In the genomic region with DNA sequence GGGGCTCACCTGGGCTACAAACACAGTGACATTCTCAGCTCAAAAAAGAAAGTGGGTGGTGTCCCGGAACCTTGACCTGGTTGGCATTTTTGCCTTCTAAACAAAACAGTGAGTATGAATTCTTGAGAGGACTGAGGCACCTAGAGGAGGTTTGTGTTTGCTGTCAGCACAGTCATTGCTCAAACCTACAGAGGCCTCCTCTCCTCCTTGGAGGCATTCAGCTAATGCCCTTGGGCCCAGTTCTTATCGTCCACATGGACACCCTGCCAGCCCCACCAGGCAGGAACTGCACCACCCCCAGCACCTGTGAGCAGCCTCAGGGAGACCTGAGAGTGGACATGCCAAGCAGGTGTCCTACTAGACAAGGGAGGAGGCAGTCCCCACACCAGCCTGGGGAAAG, we compare ENCODE assay signal across 25 cellular contexts.
DNase-seq lines count a peak whose midpoint lies in the region; ATAC-seq and TF ChIP-seq lines count a peak whose summit lies in the region.
"Had no signal": no experiment of that assay in that cellular context is flagged by ENCODE, and none has a peak within 500 bp of the region (broad histone marks: within the 10 kb centered on the region; RNA-seq: fewer than 3 reads in every experiment).

No MANE protein-coding gene starts in this region.

- H2BK20ac ChIP-seq in IMR-90 (ENCODE audit: low read depth, low read length): peak overlapping the region; percentile 12

- H3K4ac ChIP-seq in IMR-90 (ENCODE audit: low read depth, low read length): no peak overlapping the region; the same call in 1 of the 2 replicates

- no peaks in the 10 kb centered on the region for H3K4me1 Mint-ChIP-seq in stimulated activated memory B cell treated with anti-CD40 and anti-IgM and Interleukin-4, amounts not matched to agents 10 μg/mL and 1 μg/mL and 100 μg/mL, for 72 hours

- no peaks in the 10 kb centered on the region for H3K9me3 Mint-ChIP-seq in stimulated activated memory B cell treated with anti-CD40 and anti-IgM and Interleukin-4, amounts not matched to agents 10 μg/mL and 1 μg/mL and 100 μg/mL, for 72 hours
- H3K9me3 Mint-ChIP-seq: CD4-positive, alpha-beta T cell had no signal

- POLR2A ChIA-PET in IMR-90 (lab: Charles Lee; ENCODE audit: unreplicated experiment) (no interaction called here), PC-3 (lab: Charles Lee; ENCODE audit: unreplicated experiment) (no interaction called here)

- no CpG with 5 or more reads among the region's 2 CpGs for WGBS in IMR-90 (ENCODE audit: extremely low coverage in 2 of 2, insufficient read length in 1 of 2), 2 experiments
- WGBS in lung, 2 donors: 70 to 91% methylated on average over 2 of the region's 2 CpGs

- H3K4me1 ChIP-seq in IMR-90 (ENCODE audit: control insufficient read depth, insufficient read depth, low read length) (peaks cover 13% of the 10 kb centered on the region), PC-3 (ENCODE audit: insufficient read depth, low read length) (peaks cover 15% of the 10 kb centered on the region), lung (ENCODE audit: control insufficient read depth in 2 of 2, insufficient read depth in 2 of 2, low read length in 2 of 2) (peaks cover 0 to 2% of the 10 kb centered on the region in 2 donors)
- H3K4me1 ChIP-seq: A549, SJCRH30 had no signal

- BruUV-seq in IMR-90 (replicated peaks; lab: Mats Ljungman, UMichigan) (no TSS peak), PC-3 (replicated peaks; lab: Mats Ljungman, UMichigan) (no TSS peak)

- H3K14ac ChIP-seq in IMR-90 (replicated peaks; ENCODE audit: low read depth, low read length): no peak overlapping the region

- H3K36me3 Mint-ChIP-seq in stimulated activated memory B cell treated with anti-CD40 and anti-IgM and Interleukin-4, amounts not matched to agents 10 μg/mL and 1 μg/mL and 100 μg/mL, for 72 hours: no peaks in the 10 kb centered on the region

- DNase-seq in IMR-90: no peak
- peak; percentile 44 for DNase-seq in PC-3
- no peak for DNase-seq in lung (ENCODE audit: low spot score)
- no peak for DNase-seq in activated CD8-positive, alpha-beta memory T cell treated with anti-CD3 and anti-CD28 coated beads, Interleukin-2, amount 50 U/mL, for 48 hours
- DNase-seq in NCI-H2029 (lab: John Stamatoyannopoulos, UW): no peak
- no peak for DNase-seq in NCI-H1105 (lab: John Stamatoyannopoulos, UW)
- no peak for DNase-seq in SW480 (ENCODE audit: low spot score)
- DNase-seq: AML-193; CD4-positive, alpha-beta T cell; GOT3; HCEC 1CT; KG1; NCI-H1092; NCI-H1436; NCI-H187; NCI-H2107; NCI-H524; NCI-H774; SJCRH30 had no signal

- no peak for TF ChIP-seq POLR2A in IMR-90 (IDR thresholded peaks at IDR 0.05; ENCODE audit: low read depth, low read length)

- dilution Hi-C loops in IMR-90 (cut with HindIII; ENCODE audit: low sequenced_read_pairs, unreplicated experiment): no loop called here

- H3K36me3 ChIP-seq in IMR-90 (ENCODE audit: control insufficient read depth, insufficient read depth, low read length) (no peaks in the 10 kb centered on the region), PC-3 (ENCODE audit: low read depth, low read length) (no peaks in the 10 kb centered on the region), lung (ENCODE audit: control insufficient read depth in 2 of 2, insufficient read depth in 2 of 2, low read length in 2 of 2) (no peaks in the 10 kb centered on the region)
- H3K36me3 ChIP-seq: BLaER1 treated with 17β-estradiol and CSF1 and Interleukin-3, amounts not matched to agents 10 nM and 100 nM; SJCRH30 had no signal

- H3K18ac ChIP-seq in IMR-90 (ENCODE audit: low read depth, low read length): no peak overlapping the region; the same call in 1 of the 2 replicates

- H3K27me3 Mint-ChIP-seq in stimulated activated memory B cell treated with anti-CD40 and anti-IgM and Interleukin-4, amounts not matched to agents 10 μg/mL and 1 μg/mL and 100 μg/mL, for 72 hours: peaks cover 24% of the 10 kb centered on the region

- peak overlapping the region; percentile 50; the same call in 1 of the 3 replicates for H2BK15ac ChIP-seq in IMR-90 (ENCODE audit: low read depth, low read length)

- no peak for TF ChIP-seq CTCF in IMR-90 (conservative IDR thresholded peaks at IDR 0.05; ENCODE audit: low read depth, low read length)
- TF ChIP-seq CTCF in PC-3 (conservative IDR thresholded peaks at IDR 0.05; ENCODE audit: low read depth, low read length): no peak
- TF ChIP-seq CTCF in lung (IDR thresholded peaks at IDR 0.05; ENCODE audit: control extremely low read depth, extremely low read depth): no peak

- H2BK5ac ChIP-seq in IMR-90 (ENCODE audit: low read depth, low read length, poor library complexity, severe bottlenecking): no peak overlapping the region

- H3K4me2 ChIP-seq in IMR-90 (ENCODE audit: low read depth, low read length) (no peak overlapping the region), PC-3 (ENCODE audit: low read length) (peak overlapping the region; percentile 28; the same call in 1 of the 2 replicates)
- H3K4me2 ChIP-seq: A549; BLaER1 treated with 17β-estradiol and CSF1 and Interleukin-3, amounts not matched to agents 10 nM and 100 nM had no signal

- no peak for TF ChIP-seq RAD21 in IMR-90 (IDR thresholded peaks at IDR 0.05; ENCODE audit: low read length)

- peak overlapping the region; percentile 86 for H2AK5ac ChIP-seq in IMR-90 (ENCODE audit: low read depth, low read length)

- H4K5ac ChIP-seq in IMR-90 (ENCODE audit: low read depth, low read length): no peak overlapping the region

- no peak overlapping the region; the same call in 1 of the 2 replicates for H2BK120ac ChIP-seq in IMR-90 (ENCODE audit: low read depth, low read length)

- H3K27ac ChIP-seq in IMR-90 (ENCODE audit: insufficient read depth, low read length): no peak overlapping the region
- peak overlapping the region; percentile 23; the same call in 1 of the 2 replicates for H3K27ac ChIP-seq in PC-3 (ENCODE audit: low read length)
- H3K27ac ChIP-seq in lung (ENCODE audit: low read depth in 1 of 2, low read length in 1 of 2): no peak overlapping the region
- H3K27ac ChIP-seq: A549; BLaER1 treated with 17β-estradiol and CSF1 and Interleukin-3, amounts not matched to agents 10 nM and 100 nM; SJCRH30 had no signal

- in situ Hi-C loops in IMR-90 (cut with MboI; ENCODE audit: low sequenced_read_pairs): no loop called here

- H3K23ac ChIP-seq in IMR-90 (ENCODE audit: low read depth, low read length): no peak overlapping the region

- H3F3A ChIP-seq in PC-3 (ENCODE audit: low read length, unreplicated experiment): no peaks in the 10 kb centered on the region

- intact Hi-C loops in IMR-90 (cut with micrococcal nuclease) (no loop called here), PC-3 (cut with micrococcal nuclease) (no loop called here)

- H3K27me3 ChIP-seq in IMR-90 (ENCODE audit: control insufficient read depth, insufficient read depth, low read length) (no peaks in the 10 kb centered on the region), PC-3 (ENCODE audit: low read length) (no peaks in the 10 kb centered on the region), lung (ENCODE audit: control insufficient read depth, insufficient read depth) (no peaks in the 10 kb centered on the region)
- H3K27me3 ChIP-seq: BLaER1 treated with 17β-estradiol and CSF1 and Interleukin-3, amounts not matched to agents 10 nM and 100 nM; SJCRH30 had no signal

- ATAC-seq in IMR-90 (ENCODE audit: low read depth) (no peak), PC-3 (no peak), lung (ENCODE audit: insufficient read depth, low FRiP score) (no peak)
- no peak for ATAC-seq in stimulated activated memory B cell treated with anti-CD40 and anti-IgM and Interleukin-4, amounts not matched to agents 10 μg/mL and 1 μg/mL and 100 μg/mL, for 72 hours
- ATAC-seq: A549, GM12878, Panc1, SK-N-SH treated with all-trans-retinoic acid at 6 μM for 48 hours had no signal

- H3K4me3 Mint-ChIP-seq in stimulated activated memory B cell treated with anti-CD40 and anti-IgM and Interleukin-4, amounts not matched to agents 10 μg/mL and 1 μg/mL and 100 μg/mL, for 72 hours: no peak overlapping the region
- H3K4me3 Mint-ChIP-seq: CD4-positive, alpha-beta T cell had no signal

- H3K4me3 ChIP-seq in IMR-90 (ENCODE audit: insufficient read depth, low read depth, low read length): no peak overlapping the region
- H3K4me3 ChIP-seq in PC-3 (ENCODE audit: low read length): no peak overlapping the region
- H3K4me3 ChIP-seq in lung: peak overlapping the region; percentile 10
- H3K4me3 ChIP-seq: A549; BLaER1 treated with 17β-estradiol and CSF1 and Interleukin-3, amounts not matched to agents 10 nM and 100 nM; GM12878; SJCRH30 had no signal

- no peaks in the 10 kb centered on the region for H3K9me2 ChIP-seq in PC-3 (replicated peaks; ENCODE audit: low read length)

- H2AFZ ChIP-seq in IMR-90 (replicated peaks; ENCODE audit: low read length, poor library complexity) (no peak overlapping the region), PC-3 (ENCODE audit: low read length) (no peak overlapping the region)

- H3K79me2 ChIP-seq in PC-3 (ENCODE audit: low read length): no peaks in the 10 kb centered on the region

- H4K91ac ChIP-seq in IMR-90 (ENCODE audit: insufficient read depth, low read depth, low read length): no peak overlapping the region

- no peaks in the 10 kb centered on the region for H3K79me1 ChIP-seq in IMR-90 (ENCODE audit: low read depth in 1 of 2, low read length in 2 of 2)

- H3K9ac ChIP-seq in IMR-90 (ENCODE audit: low read depth, low read length) (no peak overlapping the region), PC-3 (ENCODE audit: low read length) (no peak overlapping the region)
- H3K9ac ChIP-seq: BLaER1 treated with 17β-estradiol and CSF1 and Interleukin-3, amounts not matched to agents 10 nM and 100 nM had no signal

- no peak overlapping the region for H4K8ac ChIP-seq in IMR-90 (ENCODE audit: low read depth in 2 of 2, low read length in 2 of 2)

- H2AK9ac ChIP-seq in IMR-90 (replicated peaks; ENCODE audit: low read depth, low read length, poor library complexity): no peak overlapping the region

- H3K27ac Mint-ChIP-seq in stimulated activated memory B cell treated with anti-CD40 and anti-IgM and Interleukin-4, amounts not matched to agents 10 μg/mL and 1 μg/mL and 100 μg/mL, for 72 hours: peak overlapping the region; percentile 29
- H3K27ac Mint-ChIP-seq: CD4-positive, alpha-beta T cell had no signal

- no peaks in the 10 kb centered on the region for H4K20me1 ChIP-seq in IMR-90 (ENCODE audit: insufficient read depth, low read length)
- no peaks in the 10 kb centered on the region for H4K20me1 ChIP-seq in PC-3 (ENCODE audit: low read length)
- H4K20me1 ChIP-seq: BLaER1 treated with 17β-estradiol and CSF1 and Interleukin-3, amounts not matched to agents 10 nM and 100 nM had no signal

- peaks cover 19% of the 10 kb centered on the region for H3K9me1 ChIP-seq in IMR-90 (ENCODE audit: insufficient read depth, low read length)

- CTCF ChIA-PET in IMR-90 (lab: Yijun Ruan, JAX) (no interaction called here), PC-3 (lab: Charles Lee) (interaction anchor here (0.9 kb wide), 1 partner anchor 43 kb away, joined by 4 read pairs; no protein-coding TSS in a partner anchor)

- H3K9me3 ChIP-seq in IMR-90 (ENCODE audit: control insufficient read depth, insufficient read depth, low read length) (no peaks in the 10 kb centered on the region), PC-3 (ENCODE audit: low read length) (no peaks in the 10 kb centered on the region), lung (ENCODE audit: control insufficient read depth in 2 of 2, insufficient read depth in 1 of 2, low read length in 1 of 2) (peaks cover 0 to 4% of the 10 kb centered on the region in 2 donors)
- H3K9me3 ChIP-seq: A549, SJCRH30 had no signal

- no peak overlapping the region for H3K56ac ChIP-seq in IMR-90 (ENCODE audit: extremely low read depth, insufficient read depth, low read length)
